Comparison of ENCODE assay signal across 12 cellular contexts in the genomic region with DNA sequence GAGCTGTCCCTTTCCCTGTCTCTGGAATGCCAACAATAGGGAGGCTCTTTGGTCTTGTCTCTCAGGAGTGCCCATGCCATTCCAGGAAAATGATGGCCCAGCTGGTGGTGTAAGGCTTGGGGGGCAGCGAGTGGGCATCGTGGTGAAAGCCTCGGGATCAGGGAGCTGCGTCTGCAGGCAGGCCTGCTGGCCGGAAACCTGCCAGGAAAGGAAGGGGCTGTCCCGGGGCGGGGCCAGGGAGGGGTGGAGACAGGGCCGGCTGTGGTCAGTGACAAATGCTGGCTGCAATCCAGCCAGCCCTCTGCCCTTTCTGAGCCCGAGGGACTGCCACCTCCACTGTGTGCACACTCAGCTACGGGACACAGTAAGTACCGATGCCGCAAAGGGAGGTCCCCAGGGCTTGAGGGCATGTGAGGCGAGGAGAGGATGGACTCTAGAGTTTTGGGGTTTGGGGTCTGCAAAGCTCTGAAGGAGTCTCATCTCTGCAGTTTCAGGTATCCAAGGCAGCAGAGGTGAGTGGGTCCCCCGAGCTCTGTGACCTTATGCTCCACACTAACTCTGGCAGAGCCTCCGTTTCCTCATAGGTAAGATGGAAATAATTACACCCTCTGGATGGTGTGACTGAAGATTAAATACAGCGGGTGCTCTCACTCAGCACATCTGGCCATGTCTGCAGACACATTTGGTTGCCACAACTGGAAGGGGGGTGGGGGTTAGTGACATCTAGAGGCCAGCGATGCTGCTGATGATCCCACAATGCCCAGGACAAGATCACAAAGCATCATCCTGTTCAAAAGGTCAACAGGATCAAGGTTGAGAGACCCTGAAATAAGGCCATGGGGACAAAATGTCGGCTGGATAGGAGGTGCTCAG. TPM values are rescaled to one million over a fixed set of nuclear protein-coding genes. Genes with fewer than 3 reads are reported as not detected.
A peak's percentile ranks its signal among the peaks of the same experiment; 100 is the strongest.
DNase-seq lines count a peak whose midpoint lies in the region; ATAC-seq, FAIRE-seq and TF ChIP-seq lines count a peak whose summit lies in the region.
"Had no signal": no experiment of that assay in that cellular context is flagged by ENCODE, and none has a peak within 500 bp of the region (broad histone marks: within the 10 kb centered on the region; RNA-seq: fewer than 3 reads in every experiment).

A gene with protein sequence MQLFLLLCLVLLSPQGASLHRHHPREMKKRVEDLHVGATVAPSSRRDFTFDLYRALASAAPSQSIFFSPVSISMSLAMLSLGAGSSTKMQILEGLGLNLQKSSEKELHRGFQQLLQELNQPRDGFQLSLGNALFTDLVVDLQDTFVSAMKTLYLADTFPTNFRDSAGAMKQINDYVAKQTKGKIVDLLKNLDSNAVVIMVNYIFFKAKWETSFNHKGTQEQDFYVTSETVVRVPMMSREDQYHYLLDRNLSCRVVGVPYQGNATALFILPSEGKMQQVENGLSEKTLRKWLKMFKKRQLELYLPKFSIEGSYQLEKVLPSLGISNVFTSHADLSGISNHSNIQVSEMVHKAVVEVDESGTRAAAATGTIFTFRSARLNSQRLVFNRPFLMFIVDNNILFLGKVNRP (plus strand): TSS at position 300 of the 873 bp plus-strand sequence. CDS start 5,937 bp downstream, outside the sequence.

- H3K4me1 ChIP-seq in cardiac muscle cell (ENCODE audit: low read depth) (no peaks in the 10 kb centered on the region), neural progenitor cell (peaks cover 10% of the 10 kb centered on the region)

- H3K27me3 Mint-ChIP-seq in neural progenitor cell (ENCODE audit: insufficient read depth, low read depth): peaks cover 8% of the 10 kb centered on the region
- H3K27me3 Mint-ChIP-seq: activated CD4-positive, alpha-beta T cell treated with anti-CD3 and anti-CD28 coated beads, Interleukin-2, amount 10 ng/mL, durations not matched to agents 7 days and 5 days had no signal

- no peak within 1 kb of the TSS for H3K9ac ChIP-seq in neural progenitor cell

- H3K4me3 ChIP-seq in cardiac muscle cell (no peak within 1 kb of the TSS), neural progenitor cell (no peak within 1 kb of the TSS)
- H3K4me3 ChIP-seq: smooth muscle cell had no signal

- H3K79me2 ChIP-seq in neural progenitor cell (ENCODE audit: low read depth): no peaks in the 10 kb centered on the region

- H3K4me3 Mint-ChIP-seq in neural progenitor cell: no peak within 1 kb of the TSS
- H3K4me3 Mint-ChIP-seq: activated CD4-positive, alpha-beta T cell treated with anti-CD3 and anti-CD28 coated beads, Interleukin-2, amount 10 ng/mL, durations not matched to agents 7 days and 5 days had no signal

- H2AFZ ChIP-seq in neural progenitor cell (replicated peaks): peak within 1 kb of the TSS; percentile 68

- H3K4me2 ChIP-seq in neural progenitor cell: no peak within 1 kb of the TSS
- H3K4me2 ChIP-seq: smooth muscle cell had no signal

- no peaks in the 10 kb centered on the region for H3K36me3 Mint-ChIP-seq in neural progenitor cell
- H3K36me3 Mint-ChIP-seq: activated naive CD4-positive, alpha-beta T cell treated with anti-CD3 and anti-CD28 coated beads, Interleukin-2, amount 50 U/mL, for 72 hours had no signal

- no peaks in the 10 kb centered on the region for H3K9me3 ChIP-seq in cardiac muscle cell (ENCODE audit: low read depth)
- H3K9me3 ChIP-seq in neural progenitor cell (ENCODE audit: low read depth): no peaks in the 10 kb centered on the region

- H3K4me1 Mint-ChIP-seq in neural progenitor cell: peaks cover 15% of the 10 kb centered on the region
- H3K4me1 Mint-ChIP-seq: activated CD4-positive, alpha-beta T cell treated with anti-CD3 and anti-CD28 coated beads, Interleukin-2, amount 10 ng/mL, durations not matched to agents 7 days and 5 days had no signal

- H3K27ac ChIP-seq in cardiac muscle cell (no peak within 1 kb of the TSS), neural progenitor cell (no peak within 1 kb of the TSS)

- H4K20me1 ChIP-seq in neural progenitor cell (ENCODE audit: low read depth): no peaks in the 10 kb centered on the region

- ATAC-seq in GM21447 (IDR thresholded peaks at IDR 0.05; ENCODE audit: unreplicated experiment) (no peak), HG03097 (IDR thresholded peaks at IDR 0.05; ENCODE audit: low FRiP score, unreplicated experiment) (no peak)

- H3K27me3 ChIP-seq in cardiac muscle cell: no peaks in the 10 kb centered on the region
- H3K27me3 ChIP-seq in neural progenitor cell: no peaks in the 10 kb centered on the region

- H3F3A ChIP-seq in neural progenitor cell (ENCODE audit: low read depth): peaks cover 8% of the 10 kb centered on the region

- FAIRE-seq in GM12892 (lab: Jason Lieb, UNC): no peak

- no peak for TF ChIP-seq POLR2A in GM12892 (IDR thresholded peaks at IDR 0.05; ENCODE audit: low read depth, low read length)

- DNase-seq in COLO668 (lab: John Stamatoyannopoulos, UW; ENCODE audit: unreplicated experiment) (peak; percentile 6), SW480 (ENCODE audit: low spot score) (peak; percentile 42), cardiac muscle cell (ENCODE audit: low read depth in 1 of 2, low spot score in 1 of 2) (peak; percentile 46 to 73), neural progenitor cell (ENCODE audit: low spot score) (peak; percentile 50), NCI-H2196 treated with DMSO at 0.1 percent for 48 hours (lab: John Stamatoyannopoulos, UW; ENCODE audit: unreplicated experiment) (no peak), GM12892 (ENCODE audit: insufficient read length) (no peak)
- DNase-seq: activated CD4-positive, alpha-beta T cell treated with anti-CD3 and anti-CD28 coated beads, Interleukin-2, amount 10 ng/mL, durations not matched to agents 7 days and 5 days; NCI-H2171 treated with DMSO at 0.1 percent for 48 hours had no signal

- TF ChIP-seq CTCF in cardiac muscle cell (IDR thresholded peaks at IDR 0.05; ENCODE audit: low read depth, low read length): no peak
- no peak for TF ChIP-seq CTCF in neural progenitor cell (IDR thresholded peaks at IDR 0.05)

- no peaks in the 10 kb centered on the region for H3K36me3 ChIP-seq in cardiac muscle cell
- H3K36me3 ChIP-seq in neural progenitor cell: no peaks in the 10 kb centered on the region

- no peaks in the 10 kb centered on the region for H3K9me3 Mint-ChIP-seq in neural progenitor cell
- H3K9me3 Mint-ChIP-seq: activated CD4-positive, alpha-beta T cell treated with anti-CD3 and anti-CD28 coated beads, Interleukin-2, amount 10 ng/mL, durations not matched to agents 7 days and 5 days had no signal

- H3K27ac Mint-ChIP-seq in neural progenitor cell: no peak within 1 kb of the TSS
- H3K27ac Mint-ChIP-seq: activated CD4-positive, alpha-beta T cell treated with anti-CD3 and anti-CD28 coated beads, Interleukin-2, amount 10 ng/mL, durations not matched to agents 7 days and 5 days had no signal

RNA-seq across cellular contexts. Expression of the gene that starts here (rescaled TPM):
- total RNA-seq in cardiac muscle cell: not detected in 2 replicates
- 0.56 TPM in 1 of 2 replicates, not detected in the other for polyA plus RNA-seq in cardiac muscle cell
- total RNA-seq in neural progenitor cell (ENCODE audit: low replicate concordance): 3.1 and 3.5 TPM in 2 replicates
- polyA plus RNA-seq in GM12892 (2012; ENCODE audit: missing spikeins): not detected
- total RNA-seq: activated CD4-positive, alpha-beta T cell treated with anti-CD3 and anti-CD28 coated beads, Interleukin-2, amount 10 ng/mL, durations not matched to agents 7 days and 5 days; activated naive CD4-positive, alpha-beta T cell treated with anti-CD3 and anti-CD28 coated beads, Interleukin-2, amount 50 U/mL, for 72 hours had no signal

Comparison
In these comparisons a context has a peak if more than half of its experiments do, and no peak if none do; other contexts are left out.
1. Peak in DNase-seq in cardiac muscle cell; RNA of the gene not detected or under 1 TPM.
2. DNase-seq: peak in COLO668 (single experiment), SW480 (single experiment) and neural progenitor cell (single experiment); none in NCI-H2196 treated with DMSO at 0.1 percent for 48 hours (single experiment) and GM12892 (single experiment).